ENCODE assay signal across 21 cellular contexts in genomic region chr14:50383618-50384225, GRCh38. TPM values are rescaled to one million over a fixed set of nuclear protein-coding genes. Genes with fewer than 3 reads are reported as not detected.
DNase-seq lines count a peak whose midpoint lies in the region; ATAC-seq and TF ChIP-seq lines count a peak whose summit lies in the region.
"Had no signal": no experiment of that assay in that cellular context is flagged by ENCODE, and none has a peak within 500 bp of the region (broad histone marks: within the 10 kb centered on the region; RNA-seq: fewer than 3 reads in every experiment).

No MANE protein-coding gene starts in this region.

- H3K9me3 Mint-ChIP-seq in stimulated activated naive B cell treated with anti-CD40 and anti-IgM and Interleukin-4, amounts not matched to agents 10 μg/mL and 1 μg/mL and 100 μg/mL, for 72 hours, result no peaks in the 10 kb centered on the region
- H3K9me3 Mint-ChIP-seq: activated naive CD4-positive, alpha-beta T cell treated with anti-CD3 and anti-CD28 coated beads, Interleukin-2, amount 50 U/mL, for 24 hours had no signal

- H3K4me1 ChIP-seq in DND-41 (ENCODE audit: insufficient read depth, low read length), result no peaks in the 10 kb centered on the region
- no peaks in the 10 kb centered on the region for H3K4me1 ChIP-seq in mucosa of descending colon (ENCODE audit: low read depth)
- H3K4me1 ChIP-seq in tibial artery, result no peaks in the 10 kb centered on the region
- H3K4me1 ChIP-seq: thyroid gland had no signal

- peaks cover 2 to 3% of the 10 kb centered on the region in 2 donors for H3K36me3 Mint-ChIP-seq in stimulated activated naive B cell treated with anti-CD40 and anti-IgM and Interleukin-4, amounts not matched to agents 10 μg/mL and 1 μg/mL and 100 μg/mL, for 72 hours
- H3K36me3 Mint-ChIP-seq: activated naive CD4-positive, alpha-beta T cell treated with anti-CD3 and anti-CD28 coated beads, Interleukin-2, amount 50 U/mL, for 24 hours had no signal

- TF ChIP-seq CTCF in DND-41 (IDR thresholded peaks at IDR 0.05; ENCODE audit: borderline replicate concordance, extremely low read depth, low read length, poor library complexity, severe bottlenecking) (peak; percentile 7), mucosa of descending colon (IDR thresholded peaks at IDR 0.05) (no peak), tibial artery (IDR thresholded peaks at IDR 0.05) (no peak)

- intact Hi-C loops in mucosa of descending colon (cut with DNase I, micrococcal nuclease), result no loop called here
- intact Hi-C loops in tibial artery (cut with DNase I; ENCODE audit: low total_unique reads), result no loop called here

- no peak overlapping the region for H3K27ac ChIP-seq in DND-41 (ENCODE audit: low read length)
- H3K27ac ChIP-seq in tibial artery, result no peak overlapping the region
- H3K27ac ChIP-seq: brain microvascular endothelial cell, parathyroid adenoma, thyroid gland had no signal

- no peaks in the 10 kb centered on the region for H3K9me3 ChIP-seq in DND-41 (ENCODE audit: insufficient read depth, low read length, severe bottlenecking)
- H3K9me3 ChIP-seq in mucosa of descending colon, result no peaks in the 10 kb centered on the region
- H3K9me3 ChIP-seq in tibial artery, result no peaks in the 10 kb centered on the region
- H3K9me3 ChIP-seq: thyroid gland had no signal

- H3K4me3 ChIP-seq in DND-41 (ENCODE audit: low read depth in 1 of 2, low read length in 2 of 2) (no peak overlapping the region), mucosa of descending colon (no peak overlapping the region), tibial artery (no peak overlapping the region)
- H3K4me3 ChIP-seq: smooth muscle cell, thyroid gland had no signal

- H3K4me3 Mint-ChIP-seq in stimulated activated naive B cell treated with anti-CD40 and anti-IgM and Interleukin-4, amounts not matched to agents 10 μg/mL and 1 μg/mL and 100 μg/mL, for 72 hours, result no peak overlapping the region
- H3K4me3 Mint-ChIP-seq: activated naive CD4-positive, alpha-beta T cell treated with anti-CD3 and anti-CD28 coated beads, Interleukin-2, amount 50 U/mL, for 24 hours; B cell had no signal

- no peak overlapping the region for H3K27ac Mint-ChIP-seq in stimulated activated naive B cell treated with anti-CD40 and anti-IgM and Interleukin-4, amounts not matched to agents 10 μg/mL and 1 μg/mL and 100 μg/mL, for 72 hours
- H3K27ac Mint-ChIP-seq: activated naive CD4-positive, alpha-beta T cell treated with anti-CD3 and anti-CD28 coated beads, Interleukin-2, amount 50 U/mL, for 24 hours; B cell had no signal

- no peaks in the 10 kb centered on the region for H3K27me3 Mint-ChIP-seq in stimulated activated naive B cell treated with anti-CD40 and anti-IgM and Interleukin-4, amounts not matched to agents 10 μg/mL and 1 μg/mL and 100 μg/mL, for 72 hours
- H3K27me3 Mint-ChIP-seq: activated naive CD4-positive, alpha-beta T cell treated with anti-CD3 and anti-CD28 coated beads, Interleukin-2, amount 50 U/mL, for 24 hours; B cell had no signal

- H3K36me3 ChIP-seq in DND-41 (ENCODE audit: insufficient read depth, low read length) (no peaks in the 10 kb centered on the region), mucosa of descending colon (ENCODE audit: low read depth) (no peaks in the 10 kb centered on the region), tibial artery (no peaks in the 10 kb centered on the region)
- H3K36me3 ChIP-seq: brain microvascular endothelial cell, thyroid gland had no signal

- H3K4me1 Mint-ChIP-seq in stimulated activated naive B cell treated with anti-CD40 and anti-IgM and Interleukin-4, amounts not matched to agents 10 μg/mL and 1 μg/mL and 100 μg/mL, for 72 hours, result no peaks in the 10 kb centered on the region
- H3K4me1 Mint-ChIP-seq: activated naive CD4-positive, alpha-beta T cell treated with anti-CD3 and anti-CD28 coated beads, Interleukin-2, amount 50 U/mL, for 24 hours; B cell had no signal

- H3K9ac ChIP-seq in DND-41 (ENCODE audit: low read depth, low read length), result no peak overlapping the region
- H3K9ac ChIP-seq: parathyroid adenoma had no signal

- H4K20me1 ChIP-seq in DND-41 (ENCODE audit: insufficient read depth, low read length), result no peaks in the 10 kb centered on the region

- ATAC-seq in DND-41 (ENCODE audit: insufficient read depth, low read depth) (no peak), mucosa of descending colon (peak; percentile 27), HG02840 (IDR thresholded peaks at IDR 0.05; ENCODE audit: low FRiP score, unreplicated experiment) (no peak)
- no peak for ATAC-seq in activated CD4-positive, CD25-positive, alpha-beta regulatory T cell treated with anti-CD3 and anti-CD28 coated beads, Interleukin-2, amount 50 U/mL, for 24 hours
- no peak for ATAC-seq in stimulated activated naive B cell treated with anti-CD40 and anti-IgM and Interleukin-4, amounts not matched to agents 10 μg/mL and 1 μg/mL and 100 μg/mL, for 72 hours (replicated peaks)

- no peaks in the 10 kb centered on the region for H3K27me3 ChIP-seq in DND-41 (ENCODE audit: insufficient read depth, low read length, poor library complexity)
- no peaks in the 10 kb centered on the region for H3K27me3 ChIP-seq in tibial artery
- H3K27me3 ChIP-seq: brain microvascular endothelial cell, thyroid gland had no signal

- no peaks in the 10 kb centered on the region for H3K79me2 ChIP-seq in DND-41 (ENCODE audit: insufficient read depth, low read length)
- H3K79me2 ChIP-seq: parathyroid adenoma had no signal

- H2AFZ ChIP-seq in DND-41 (ENCODE audit: low read depth, low read length), result no peak overlapping the region
- H2AFZ ChIP-seq: parathyroid adenoma had no signal

- DNase-seq in DND-41 (no peak), NCI-H1694 (lab: John Stamatoyannopoulos, UW) (peak; percentile 30), cerebellar cortex (ENCODE audit: low spot score) (peak; percentile 51), mucosa of descending colon (no peak), tibial artery (no peak)
- no peak for DNase-seq in stimulated activated naive B cell treated with anti-CD40 and anti-IgM and Interleukin-4, amounts not matched to agents 10 μg/mL and 1 μg/mL and 100 μg/mL, for 72 hours
- DNase-seq: brain microvascular endothelial cell; DMS153; effector CD4-positive, alpha-beta T cell; hippocampal formation; left cardiac atrium; NCI-H1092 treated with DMSO at 0.1 percent for 48 hours; NCI-H2227 treated with DMSO at 0.1 percent for 48 hours; Right ventricle myocardium superior; thyroid gland had no signal

- H3K4me2 ChIP-seq in DND-41 (ENCODE audit: insufficient read depth, low read length), result no peak overlapping the region
- H3K4me2 ChIP-seq: smooth muscle cell had no signal

RNA-seq across cellular contexts. Expression of gene CDKL1, which starts 13.0 kb away (rescaled TPM):
- 10 to 100 TPM; 31.0 to 70.4 (median 53.5) TPM for total RNA-seq in mucosa of descending colon

Comparison
In these comparisons a context has a peak if more than half of its experiments do, and no peak if none do; other contexts are left out.
1. DNase-seq: peak in NCI-H1694 (single experiment) and cerebellar cortex (single experiment); none in DND-41 (single experiment), mucosa of descending colon (0 of 3), stimulated activated naive B cell treated with anti-CD40 and anti-IgM and Interleukin-4, amounts not matched to agents 10 μg/mL and 1 μg/mL and 100 μg/mL, for 72 hours (single experiment) and tibial artery (0 of 2).